26 cellular contexts compared by ENCODE assay signal in the genomic region with DNA sequence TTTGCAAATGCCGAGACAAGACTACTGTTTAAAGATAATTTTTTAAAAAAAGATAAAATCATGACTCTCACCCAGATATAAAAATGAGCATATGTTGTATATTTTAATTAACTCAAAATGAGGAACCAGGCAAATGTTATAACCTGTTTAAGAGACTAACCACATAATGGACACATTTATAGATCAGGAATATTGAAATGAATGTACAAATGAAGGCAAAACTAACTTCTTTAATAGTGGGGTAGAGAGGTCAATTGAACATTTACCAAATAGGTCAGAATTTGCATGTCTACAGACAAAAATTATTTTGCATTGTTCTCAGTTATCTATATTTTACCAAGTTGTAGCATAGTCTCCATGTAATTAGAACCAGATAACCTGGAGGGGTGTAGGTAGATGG.
DNase-seq lines count a peak whose midpoint lies in the region; ATAC-seq, FAIRE-seq and TF ChIP-seq lines count a peak whose summit lies in the region.
"Had no signal": no experiment of that assay in that cellular context is flagged by ENCODE, and none has a peak within 500 bp of the region (broad histone marks: within the 10 kb centered on the region; RNA-seq: fewer than 3 reads in every experiment).

No MANE protein-coding gene starts in this region.

- H3K23ac ChIP-seq in mesendoderm (ENCODE audit: low read length) (no peak overlapping the region), trophoblast cell (ENCODE audit: low read length) (no peak overlapping the region)

- H3K9me2 ChIP-seq in Karpas-422 (replicated peaks; ENCODE audit: insufficient read depth, low read length), result no peaks in the 10 kb centered on the region

- H3K79me1 ChIP-seq in mesendoderm (ENCODE audit: low read length) (no peaks in the 10 kb centered on the region), trophoblast cell (ENCODE audit: low read length) (peaks cover 25% of the 10 kb centered on the region)

- peak overlapping the region; percentile 95 for H3K27ac ChIP-seq in Karpas-422 (ENCODE audit: low read length)
- H3K27ac ChIP-seq in mesendoderm (ENCODE audit: low read depth, low read length), result no peak overlapping the region
- H3K27ac ChIP-seq in trophoblast cell (ENCODE audit: low read depth, low read length), result peak overlapping the region; percentile 36
- H3K27ac ChIP-seq: BLaER1 had no signal

- H3K9ac ChIP-seq in Karpas-422 (ENCODE audit: low read length) (peak overlapping the region; percentile 65), mesendoderm (ENCODE audit: low read length) (no peak overlapping the region), trophoblast cell (ENCODE audit: low read length) (no peak overlapping the region)
- H3K9ac ChIP-seq: BLaER1 had no signal

- H3K4me3 ChIP-seq in Karpas-422 (ENCODE audit: low read length) (peak overlapping the region; percentile 29; the same call in 1 of the 2 replicates), mesendoderm (ENCODE audit: low read length) (no peak overlapping the region), trophoblast cell (ENCODE audit: low read depth, low read length) (no peak overlapping the region)
- H3K4me3 ChIP-seq: BLaER1 had no signal

- no peak overlapping the region for H4K5ac ChIP-seq in mesendoderm (ENCODE audit: low read length)

- H3K79me2 ChIP-seq in Karpas-422 (ENCODE audit: low read length) (no peaks in the 10 kb centered on the region), mesendoderm (ENCODE audit: control insufficient read depth, insufficient read depth, low read length) (no peaks in the 10 kb centered on the region), trophoblast cell (ENCODE audit: control insufficient read depth, insufficient read depth, low read length, poor library complexity) (peaks cover 5% of the 10 kb centered on the region)

- ATAC-seq in HG02623 (IDR thresholded peaks at IDR 0.05; ENCODE audit: unreplicated experiment), result no peak

- no peak overlapping the region for H2BK15ac ChIP-seq in mesendoderm (replicated peaks; ENCODE audit: low read depth)

- H4K91ac ChIP-seq in trophoblast cell (ENCODE audit: low read depth, low read length), result no peak overlapping the region

- H3K9me3 ChIP-seq in Karpas-422 (ENCODE audit: low read length) (peaks cover 5% of the 10 kb centered on the region; the same call in 1 of the 2 replicates), trophoblast cell (ENCODE audit: insufficient read depth, low read depth, low read length) (no peaks in the 10 kb centered on the region)
- H3K9me3 ChIP-seq: BE2C had no signal

- no peak overlapping the region for H3K4ac ChIP-seq in mesendoderm (ENCODE audit: low read depth, low read length)
- H3K4ac ChIP-seq in trophoblast cell (ENCODE audit: low read depth, low read length), result no peak overlapping the region

- peak overlapping the region; percentile 81 for H4K8ac ChIP-seq in mesendoderm (ENCODE audit: low read depth, low read length)
- H4K8ac ChIP-seq in trophoblast cell (ENCODE audit: low read depth, low read length), result no peak overlapping the region

- DNase-seq in GM12892 (ENCODE audit: insufficient read length), result no peak
- peak; percentile 73 for DNase-seq in Karpas-422
- no peak for DNase-seq in mesendoderm
- DNase-seq in trophoblast cell, result no peak
- no peak for DNase-seq in retina
- DNase-seq in activated gamma-delta T cell (lab: John Stamatoyannopoulos, UW), result no peak
- DNase-seq: 8988T; ACHN; BE2C; C1 segment of cervical spinal cord; CD4-positive, alpha-beta memory T cell; CD4-positive, CD25-positive, alpha-beta regulatory T cell; CD8-positive, alpha-beta memory T cell; COR-L47; DMS 273 treated with DMSO at 0.1 percent for 48 hours; DMS153; DMS53; DMS79; DND-41; EL; GDM1 had no signal

- H2BK120ac ChIP-seq in mesendoderm (ENCODE audit: low read depth, low read length) (no peak overlapping the region), trophoblast cell (ENCODE audit: insufficient read depth, low read length, poor library complexity) (no peak overlapping the region)

- H3K4me2 ChIP-seq in Karpas-422 (ENCODE audit: low read depth, low read length, poor library complexity, severe bottlenecking) (peak overlapping the region; percentile 63), mesendoderm (ENCODE audit: low read length) (no peak overlapping the region), trophoblast cell (ENCODE audit: low read length) (no peak overlapping the region)

- H2BK12ac ChIP-seq in trophoblast cell (ENCODE audit: low read length), result no peak overlapping the region

- no peak for TF ChIP-seq POLR2A in GM12892 (IDR thresholded peaks at IDR 0.05; ENCODE audit: low read depth, low read length)

- H3K27me3 ChIP-seq in Karpas-422 (ENCODE audit: low read length) (no peaks in the 10 kb centered on the region), mesendoderm (ENCODE audit: insufficient read depth, low read length, poor library complexity) (no peaks in the 10 kb centered on the region), trophoblast cell (ENCODE audit: insufficient read depth, low read length) (no peaks in the 10 kb centered on the region)
- H3K27me3 ChIP-seq: BE2C, BLaER1 had no signal

- H2AK5ac ChIP-seq in mesendoderm (ENCODE audit: low read length) (no peak overlapping the region), trophoblast cell (ENCODE audit: low read length) (no peak overlapping the region)

- H4K12ac ChIP-seq in trophoblast cell (ENCODE audit: low read depth, low read length), result no peak overlapping the region

- H3K4me1 ChIP-seq in Karpas-422 (ENCODE audit: low read length) (peaks cover 71% of the 10 kb centered on the region), mesendoderm (ENCODE audit: control insufficient read depth, low read depth, low read length) (peaks cover 10% of the 10 kb centered on the region), trophoblast cell (ENCODE audit: control insufficient read depth in 1 of 2, insufficient read depth in 2 of 2, low read length in 2 of 2) (peaks cover 0 to 10% of the 10 kb centered on the region in 2 experiments)

- H4K20me1 ChIP-seq in Karpas-422 (ENCODE audit: insufficient read depth, low read depth, low read length), result no peaks in the 10 kb centered on the region
- H4K20me1 ChIP-seq: BLaER1 had no signal

- no peak overlapping the region for H3K14ac ChIP-seq in trophoblast cell (ENCODE audit: low read length)

- no peak overlapping the region for H3K56ac ChIP-seq in mesendoderm (ENCODE audit: low read length)

- H2AFZ ChIP-seq in Karpas-422 (ENCODE audit: low read length) (no peak overlapping the region), trophoblast cell (ENCODE audit: insufficient read depth, low read length, poor library complexity) (no peak overlapping the region)

- H3K36me3 ChIP-seq in Karpas-422 (ENCODE audit: insufficient read depth, low read length) (no peaks in the 10 kb centered on the region), mesendoderm (ENCODE audit: control insufficient read depth, insufficient read depth, low read length) (no peaks in the 10 kb centered on the region), trophoblast cell (ENCODE audit: control insufficient read depth in 1 of 2, insufficient read depth in 2 of 2, low read length in 2 of 2) (no peaks in the 10 kb centered on the region)
- H3K36me3 ChIP-seq: BE2C, BLaER1 had no signal

- peak; percentile 21 for FAIRE-seq in GM12892 (lab: Jason Lieb, UNC)
- FAIRE-seq: A204.1, GM12891, GM18507 had no signal

- H3K18ac ChIP-seq in mesendoderm (ENCODE audit: low read length) (no peak overlapping the region), trophoblast cell (ENCODE audit: low read length) (no peak overlapping the region)

- no peak overlapping the region for H2BK5ac ChIP-seq in mesendoderm (ENCODE audit: low read length)
- H2BK5ac ChIP-seq in trophoblast cell (ENCODE audit: low read depth, low read length, poor library complexity), result no peak overlapping the region

- no CpG with 5 or more reads among the region's 1 CpG for whole genome bisulfite sequencing in mesendoderm (ENCODE audit: extremely low coverage, insufficient coverage, low lambda C conversion rate)
- WGBS in trophoblast cell (ENCODE audit: extremely low coverage, insufficient coverage, insufficient read length), result no CpG with 5 or more reads among the region's 1 CpG
